Comparison of ENCODE assay signal across 18 cellular contexts in the genomic region with DNA sequence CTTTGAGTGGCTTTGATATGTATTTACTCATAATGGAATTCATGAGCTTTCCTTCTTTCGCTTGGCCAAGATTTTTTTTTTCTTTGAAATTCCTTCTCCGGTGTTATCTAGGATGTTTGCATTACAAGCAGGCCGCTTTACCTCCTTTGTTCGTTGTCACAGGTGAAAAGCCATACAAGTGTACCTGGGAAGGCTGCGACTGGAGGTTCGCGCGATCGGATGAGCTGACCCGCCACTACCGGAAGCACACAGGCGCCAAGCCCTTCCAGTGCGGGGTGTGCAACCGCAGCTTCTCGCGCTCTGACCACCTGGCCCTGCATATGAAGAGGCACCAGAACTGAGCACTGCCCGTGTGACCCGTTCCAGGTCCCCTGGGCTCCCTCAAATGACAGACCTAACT. TPM values are rescaled to one million over a fixed set of nuclear protein-coding genes. Genes with fewer than 3 reads are reported as not detected.
DNase-seq lines count a peak whose midpoint lies in the region; ATAC-seq and TF ChIP-seq lines count a peak whose summit lies in the region.
"Had no signal": no experiment of that assay in that cellular context is flagged by ENCODE, and none has a peak within 500 bp of the region (broad histone marks: within the 10 kb centered on the region; RNA-seq: fewer than 3 reads in every experiment).

No MANE protein-coding gene starts in this region.

- POLR2A ChIA-PET in CD4-positive, alpha-beta memory T cell (lab: Charles Lee; ENCODE audit: partially characterized antibody), result interaction anchor here (0.6 kb wide), 1 partner anchor 77 kb away, joined by 3 read pairs; no protein-coding TSS in a partner anchor

- no peak overlapping the region for H2BK5ac ChIP-seq in H9 (ENCODE audit: insufficient read length, low read length)

- peak overlapping the region; percentile 41 for H3K4me2 ChIP-seq in H9 (ENCODE audit: insufficient read depth, insufficient read length, low read length)

- no peaks in the 10 kb centered on the region for H3K9me3 ChIP-seq in H9 (ENCODE audit: control insufficient read depth, low read depth, low read length)
- H3K9me3 ChIP-seq in colonic mucosa, result no peaks in the 10 kb centered on the region
- no peaks in the 10 kb centered on the region for H3K9me3 ChIP-seq in CD4-positive, alpha-beta memory T cell (ENCODE audit: control insufficient read depth in 1 of 2, low read length in 2 of 2)
- H3K9me3 ChIP-seq: prostate gland had no signal

- H2BK15ac ChIP-seq in H9 (ENCODE audit: low read depth, low read length), result no peak overlapping the region

- no peak overlapping the region for H2BK12ac ChIP-seq in H9 (ENCODE audit: insufficient read length, low read depth, low read length)

- no peaks in the 10 kb centered on the region for H3K27me3 ChIP-seq in H9 (ENCODE audit: insufficient read depth, low read length)
- H3K27me3 ChIP-seq in colonic mucosa, result no peaks in the 10 kb centered on the region
- H3K27me3 ChIP-seq in CD4-positive, alpha-beta memory T cell (ENCODE audit: insufficient read depth, low read length), result no peaks in the 10 kb centered on the region
- H3K27me3 ChIP-seq: dorsolateral prefrontal cortex had no signal

- peaks cover 25 to 40% of the 10 kb centered on the region in 2 experiments for H3K4me1 Mint-ChIP-seq in H9
- H3K4me1 Mint-ChIP-seq in CD4-positive, alpha-beta memory T cell, result peaks cover 0 to 4% (median 3%) of the 10 kb centered on the region in 4 donors
- H3K4me1 Mint-ChIP-seq: stimulated activated naive CD8-positive, alpha-beta T cell treated with anti-CD3 and anti-CD28 coated beads, Interleukin-15, amount 100 ng/mL, for 72 hours had no signal

- WGBS in H9 (ENCODE audit: extremely low coverage, insufficient read length, low lambda C conversion rate), result no CpG with 5 or more reads among the region's 18 CpGs

- no peak overlapping the region for H2BK20ac ChIP-seq in H9 (ENCODE audit: low read depth, low read length, poor library complexity, severe bottlenecking)

- no peak overlapping the region for H3K4ac ChIP-seq in H9 (ENCODE audit: low read depth, low read length)

- no peaks in the 10 kb centered on the region for H3K36me3 Mint-ChIP-seq in H9 (ENCODE audit: insufficient read depth in 1 of 3, low read depth in 3 of 3)
- H3K36me3 Mint-ChIP-seq in CD4-positive, alpha-beta memory T cell, result peaks cover 2 to 14% of the 10 kb centered on the region in 2 donors

- H4K8ac ChIP-seq in H9 (replicated peaks; ENCODE audit: insufficient read length, low read depth, low read length), result no peak overlapping the region

- no peak overlapping the region for H3T11ph ChIP-seq in H9 (ENCODE audit: low read length)

- H3K9ac ChIP-seq in H9 (ENCODE audit: extremely low read depth, insufficient read length, low read length) (no peak overlapping the region), colonic mucosa (ENCODE audit: low read depth in 2 of 2, low read length in 2 of 2) (peak overlapping the region in 1 of 2 donors; percentile 46)

- H3K56ac ChIP-seq in H9 (ENCODE audit: insufficient read length, low read depth, low read length), result no peak overlapping the region

- DNase-seq in H9, result peak; percentile 93
- DNase-seq in colonic mucosa, result peak; percentile 42
- DNase-seq in left kidney (ENCODE audit: low read depth, low spot score), result peak; percentile 38
- no peak for DNase-seq in sciatic nerve (ENCODE audit: low spot score)
- DNase-seq in NCI-H1436 (lab: John Stamatoyannopoulos, UW), result no peak
- DNase-seq in CD4-positive, alpha-beta memory T cell, result no peak
- no peak for DNase-seq in SIG-M5 treated with dmso at 0.1 percent for 504 hours (lab: John Stamatoyannopoulos, UW; ENCODE audit: unreplicated experiment)
- DNase-seq: activated CD4-positive, CD25-positive, alpha-beta regulatory T cell treated with anti-CD3 and anti-CD28 coated beads, Interleukin-2, amount 50 U/mL, for 72 hours; activated naive CD4-positive, alpha-beta T cell; dorsolateral prefrontal cortex; HFFc6; NCI-H1048; SHP77; stimulated activated CD4-positive, alpha-beta T cell treated with anti-CD3 and anti-CD28 coated beads, Interleukin-12 subunit alpha, Interleukin-12 subunit beta, amount 100 ng/mL, for 4 hours; stimulated activated naive CD8-positive, alpha-beta T cell treated with anti-CD3 and anti-CD28 coated beads, Interleukin-15, amount 100 ng/mL, for 72 hours had no signal

- H3K27ac Mint-ChIP-seq in H9, result peak overlapping the region in 2 of 3 experiments; percentile 44 to 63; a peak in 3 of 7 replicates
- H3K27ac Mint-ChIP-seq in CD4-positive, alpha-beta memory T cell, result peak overlapping the region in 1 of 7 donors; percentile 6
- H3K27ac Mint-ChIP-seq: HFFc6; stimulated activated naive CD8-positive, alpha-beta T cell treated with anti-CD3 and anti-CD28 coated beads, Interleukin-15, amount 100 ng/mL, for 72 hours had no signal

- no peaks in the 10 kb centered on the region for H3K79me2 ChIP-seq in H9 (ENCODE audit: insufficient read depth, low read length)

- TF ChIP-seq CTCF in H9 (conservative IDR thresholded peaks at IDR 0.05), result no peak
- TF ChIP-seq CTCF in colonic mucosa (IDR thresholded peaks at IDR 0.05), result no peak

- H4K5ac ChIP-seq in H9 (ENCODE audit: insufficient read length, low read depth, low read length), result no peak overlapping the region

- peak overlapping the region; percentile 63 to 67 for H3K4me3 Mint-ChIP-seq in H9
- peak overlapping the region in 1 of 8 donors; percentile 22 for H3K4me3 Mint-ChIP-seq in CD4-positive, alpha-beta memory T cell
- H3K4me3 Mint-ChIP-seq: HFFc6; stimulated activated naive CD8-positive, alpha-beta T cell treated with anti-CD3 and anti-CD28 coated beads, Interleukin-15, amount 100 ng/mL, for 72 hours had no signal

- peak overlapping the region; percentile 78 for H3K18ac ChIP-seq in H9 (ENCODE audit: insufficient read length, low read depth, low read length)

- ATAC-seq in sciatic nerve (peak; percentile 35), GM21423 (IDR thresholded peaks at IDR 0.05; ENCODE audit: unreplicated experiment) (no peak)
- ATAC-seq: K562; stimulated activated naive CD8-positive, alpha-beta T cell treated with anti-CD3 and anti-CD28 coated beads, Interleukin-15, amount 100 ng/mL, for 72 hours had no signal

- H3K9me3 Mint-ChIP-seq in H9, result no peaks in the 10 kb centered on the region; a peak in 1 of 5 replicates
- H3K9me3 Mint-ChIP-seq in CD4-positive, alpha-beta memory T cell, result no peaks in the 10 kb centered on the region
- H3K9me3 Mint-ChIP-seq: HFFc6; stimulated activated naive CD8-positive, alpha-beta T cell treated with anti-CD3 and anti-CD28 coated beads, Interleukin-15, amount 100 ng/mL, for 72 hours had no signal

- no peak overlapping the region for H3K14ac ChIP-seq in H9 (ENCODE audit: insufficient read depth, low read length)

- no peaks in the 10 kb centered on the region for H4K20me1 ChIP-seq in H9 (ENCODE audit: control insufficient read depth, insufficient read depth, insufficient read length)

- CTCF ChIA-PET in CD4-positive, alpha-beta memory T cell (lab: Charles Lee; ENCODE audit: partially characterized antibody), result interaction anchor here (1.4 kb wide), 1 partner anchor 13 kb away, joined by 3 read pairs; no protein-coding TSS in a partner anchor

- no peaks in the 10 kb centered on the region for H3K79me1 ChIP-seq in H9 (ENCODE audit: insufficient read depth, low read depth, low read length, poor library complexity, severe bottlenecking)

- no peak overlapping the region for H3K4me3 ChIP-seq in colonic mucosa
- H3K4me3 ChIP-seq in CD4-positive, alpha-beta memory T cell (ENCODE audit: low read length in 2 of 2), result no peak overlapping the region
- H3K4me3 ChIP-seq: dorsolateral prefrontal cortex, K562, prostate gland had no signal

- no peak overlapping the region for H2AK5ac ChIP-seq in H9 (ENCODE audit: insufficient read length, low read length)

- intact Hi-C loops in colonic mucosa (cut with DNase I) (no loop called here), sciatic nerve (cut with DNase I) (no loop called here)
- intact Hi-C loops in CD4-positive, alpha-beta memory T cell (cut with micrococcal nuclease), result no loop called here

- H3K23me2 ChIP-seq in H9 (ENCODE audit: insufficient read length, low read depth, low read length, poor library complexity, severe bottlenecking), result peaks cover 4% of the 10 kb centered on the region

- H3K36me3 ChIP-seq in colonic mucosa, result no peaks in the 10 kb centered on the region
- H3K36me3 ChIP-seq in CD4-positive, alpha-beta memory T cell (ENCODE audit: insufficient read depth, low read length), result no peaks in the 10 kb centered on the region
- H3K36me3 ChIP-seq: prostate gland had no signal

- no peak overlapping the region for H2BK120ac ChIP-seq in H9 (ENCODE audit: low read depth, low read length, poor library complexity, severe bottlenecking)

- H3K27ac ChIP-seq in H9 (ENCODE audit: insufficient read length, low read depth, low read length) (no peak overlapping the region), colonic mucosa (peak overlapping the region; percentile 28)
- no peak overlapping the region for H3K27ac ChIP-seq in CD4-positive, alpha-beta memory T cell (ENCODE audit: low read depth, low read length)
- H3K27ac ChIP-seq: dorsolateral prefrontal cortex, prostate gland had no signal

- H3K23ac ChIP-seq in H9 (ENCODE audit: insufficient read length, low read depth, low read length), result no peak overlapping the region

- H3K27me3 Mint-ChIP-seq in H9 (ENCODE audit: low read depth), result peaks cover 18% of the 10 kb centered on the region
- H3K27me3 Mint-ChIP-seq in CD4-positive, alpha-beta memory T cell, result peaks cover 0 to 2% of the 10 kb centered on the region in 2 donors
- H3K27me3 Mint-ChIP-seq: stimulated activated naive CD8-positive, alpha-beta T cell treated with anti-CD3 and anti-CD28 coated beads, Interleukin-15, amount 100 ng/mL, for 72 hours had no signal

- H4K91ac ChIP-seq in H9 (ENCODE audit: insufficient read length, low read depth, low read length), result no peak overlapping the region

- H3K4me1 ChIP-seq in H9 (ENCODE audit: insufficient read depth, low read length) (peaks cover 6% of the 10 kb centered on the region; the same call in 1 of the 2 replicates), colonic mucosa (peaks cover 5% of the 10 kb centered on the region)
- no peaks in the 10 kb centered on the region for H3K4me1 ChIP-seq in CD4-positive, alpha-beta memory T cell (ENCODE audit: insufficient read depth, low read length)
- H3K4me1 ChIP-seq: prostate gland had no signal

- no peak overlapping the region for H2AFZ ChIP-seq in H9 (ENCODE audit: low read length)

RNA-seq across cellular contexts. Expression of a gene that starts 16.7 kb away (rescaled TPM):
- 2.0 and 2.2 TPM in 2 replicates for total RNA-seq in H9 (2021)
- 100 to 1,000 TPM; 334 to 424 TPM for total RNA-seq in colonic mucosa
- 83.6 TPM for total RNA-seq in sciatic nerve
- total RNA-seq in CD4-positive, alpha-beta memory T cell, result 1 to 10 TPM; 5.0 to 5.4 TPM
- polyA plus RNA-seq in CD4-positive, alpha-beta memory T cell, result 1 to 10 TPM in 1 of 2 donors, under 1 TPM in 1; 0.83 to 3.3 TPM

Comparison
In these comparisons a context has a peak if more than half of its experiments do, and no peak if none do; other contexts are left out.
1. DNase-seq: peak in H9 (single experiment), colonic mucosa (single experiment) and left kidney (single experiment); none in sciatic nerve (single experiment), NCI-H1436 (single experiment), CD4-positive, alpha-beta memory T cell (0 of 5) and SIG-M5 treated with dmso at 0.1 percent for 504 hours (single experiment).
2. RNA of a gene that starts 16.7 kb away (total RNA-seq): 334 to 424 TPM in colonic mucosa and 83.6 TPM in sciatic nerve (single experiment); 5.0 to 5.4 TPM in CD4-positive, alpha-beta memory T cell and 2.0 to 2.2 TPM in H9; every median in the first group is over 10 times any median in the second.